15 cellular contexts compared by ENCODE assay signal in genomic region chr17:60744355-60744958, GRCh38.
A peak's percentile ranks its signal among the peaks of the same experiment; 100 is the strongest.
DNase-seq lines count a peak whose midpoint lies in the region; ATAC-seq and TF ChIP-seq lines count a peak whose summit lies in the region.
"Had no signal": no experiment of that assay in that cellular context is flagged by ENCODE, and none has a peak within 500 bp of the region (broad histone marks: within the 10 kb centered on the region; RNA-seq: fewer than 3 reads in every experiment).

No MANE protein-coding gene starts in this region.

- ATAC-seq in lower lobe of right lung: no peak
- no peak for ATAC-seq in thoracic aorta (ENCODE audit: insufficient number of reproducible peaks, low FRiP score, low read depth)
- ATAC-seq in HG02678 (IDR thresholded peaks at IDR 0.05; ENCODE audit: unreplicated experiment): no peak
- no peak for ATAC-seq in stimulated activated effector memory CD8-positive, alpha-beta T cell treated with anti-CD3 and anti-CD28 coated beads, Interleukin-12 subunit alpha, Interleukin-12 subunit beta, amount 100 ng/mL, for 72 hours
- ATAC-seq: naive thymus-derived CD4-positive, alpha-beta T cell had no signal

- H3K4me3 ChIP-seq in HUES6 (ENCODE audit: low read depth, low read length) (no peak overlapping the region), breast epithelium (peak overlapping the region in 2 of 3 donors; percentile 30 to 43), lower lobe of right lung (no peak overlapping the region), thoracic aorta (peak overlapping the region; percentile 66)

- TF ChIP-seq POLR2A in breast epithelium (IDR thresholded peaks at IDR 0.05): no peak

- H3K36me3 ChIP-seq in HUES6 (ENCODE audit: control insufficient read depth, insufficient read depth, low read length) (no peaks in the 10 kb centered on the region), breast epithelium (no peaks in the 10 kb centered on the region), lower lobe of right lung (no peaks in the 10 kb centered on the region), thoracic aorta (no peaks in the 10 kb centered on the region)

- TF ChIP-seq CTCF in breast epithelium (IDR thresholded peaks at IDR 0.05): no peak
- no peak for TF ChIP-seq CTCF in lower lobe of right lung (IDR thresholded peaks at IDR 0.05)
- TF ChIP-seq CTCF in thoracic aorta (IDR thresholded peaks at IDR 0.05): no peak

- no peak overlapping the region for H3K9ac ChIP-seq in HUES6 (ENCODE audit: low read length)

- peaks cover 23% of the 10 kb centered on the region for H3K4me1 ChIP-seq in HUES6 (ENCODE audit: control insufficient read depth, insufficient read depth, low read length)
- no peaks in the 10 kb centered on the region for H3K4me1 ChIP-seq in breast epithelium
- peaks cover 18% of the 10 kb centered on the region for H3K4me1 ChIP-seq in lower lobe of right lung
- peaks cover 3 to 17% of the 10 kb centered on the region in 2 donors for H3K4me1 ChIP-seq in thoracic aorta (ENCODE audit: control insufficient read depth in 1 of 2, low read depth in 2 of 2)

- no peak for DNase-seq in breast epithelium (ENCODE audit: low spot score in 2 of 2)
- no peak for DNase-seq in lower lobe of right lung
- DNase-seq in thoracic aorta (ENCODE audit: low spot score): no peak
- no peak for DNase-seq in kidney tubule cell (ENCODE audit: low spot score)
- DNase-seq in stimulated activated CD4-positive, alpha-beta T cell treated with anti-CD3 and anti-CD28 coated beads, Interleukin-2, amount 100 ng/mL, for 48 hours: no peak
- no peak for DNase-seq in stimulated activated effector memory CD8-positive, alpha-beta T cell treated with anti-CD3 and anti-CD28 coated beads, Interleukin-12 subunit alpha, Interleukin-12 subunit beta, amount 100 ng/mL, for 72 hours (ENCODE audit: low spot score in 2 of 2)
- DNase-seq: activated T-cell treated with anti-CD3 and anti-CD28 coated beads for 4 hours; aorta; CD4-positive, alpha-beta memory T cell; naive thymus-derived CD4-positive, alpha-beta T cell; NCI-H1105; NCI-H510A treated with DMSO at 0.1 percent for 48 hours; stimulated activated CD8-positive, alpha-beta memory T cell treated with anti-CD3 and anti-CD28 coated beads, Interleukin-4, amount 100 ng/mL, for 48 hours had no signal

- no peak overlapping the region for H3K4me3 Mint-ChIP-seq in stimulated activated effector memory CD8-positive, alpha-beta T cell treated with anti-CD3 and anti-CD28 coated beads, Interleukin-12 subunit alpha, Interleukin-12 subunit beta, amount 100 ng/mL, for 72 hours
- H3K4me3 Mint-ChIP-seq: CD4-positive, alpha-beta memory T cell; naive thymus-derived CD4-positive, alpha-beta T cell had no signal

- H3K27me3 ChIP-seq in HUES6 (ENCODE audit: control insufficient read depth, insufficient read depth, low read length) (no peaks in the 10 kb centered on the region), breast epithelium (no peaks in the 10 kb centered on the region), lower lobe of right lung (ENCODE audit: low read depth) (no peaks in the 10 kb centered on the region), thoracic aorta (replicated peaks; ENCODE audit: insufficient read depth) (no peaks in the 10 kb centered on the region)

- H3K27ac ChIP-seq in HUES6 (ENCODE audit: low read depth, low read length) (peak overlapping the region; percentile 68; the same call in 1 of the 2 replicates), breast epithelium (peak overlapping the region; percentile 82 to 86), lower lobe of right lung (peak overlapping the region; percentile 19), thoracic aorta (peak overlapping the region in 1 of 2 donors; percentile 78)

- H3K36me3 Mint-ChIP-seq in stimulated activated effector memory CD8-positive, alpha-beta T cell treated with anti-CD3 and anti-CD28 coated beads, Interleukin-12 subunit alpha, Interleukin-12 subunit beta, amount 100 ng/mL, for 72 hours: no peaks in the 10 kb centered on the region

- intact Hi-C loops in breast epithelium (cut with DNase I; ENCODE audit: low total_unique reads) (no loop called here), lower lobe of right lung (cut with DNase I) (no loop called here)

- H3K4me1 Mint-ChIP-seq in stimulated activated effector memory CD8-positive, alpha-beta T cell treated with anti-CD3 and anti-CD28 coated beads, Interleukin-12 subunit alpha, Interleukin-12 subunit beta, amount 100 ng/mL, for 72 hours: no peaks in the 10 kb centered on the region

- H3K27ac Mint-ChIP-seq in stimulated activated effector memory CD8-positive, alpha-beta T cell treated with anti-CD3 and anti-CD28 coated beads, Interleukin-12 subunit alpha, Interleukin-12 subunit beta, amount 100 ng/mL, for 72 hours: no peak overlapping the region
- H3K27ac Mint-ChIP-seq: CD4-positive, alpha-beta memory T cell; naive thymus-derived CD4-positive, alpha-beta T cell had no signal

- H3K9me3 Mint-ChIP-seq in stimulated activated effector memory CD8-positive, alpha-beta T cell treated with anti-CD3 and anti-CD28 coated beads, Interleukin-12 subunit alpha, Interleukin-12 subunit beta, amount 100 ng/mL, for 72 hours: no peaks in the 10 kb centered on the region
- H3K9me3 Mint-ChIP-seq: CD4-positive, alpha-beta memory T cell had no signal

- H3K9me3 ChIP-seq in HUES6 (ENCODE audit: control insufficient read depth, insufficient read depth, low read depth, low read length) (no peaks in the 10 kb centered on the region), breast epithelium (no peaks in the 10 kb centered on the region), lower lobe of right lung (no peaks in the 10 kb centered on the region), thoracic aorta (no peaks in the 10 kb centered on the region)

Comparison
In these comparisons a context has a peak if more than half of its experiments do, and no peak if none do; other contexts are left out.
1. H3K4me3 ChIP-seq: peak in breast epithelium (2 of 3) and thoracic aorta (single experiment); none in HUES6 (single experiment) and lower lobe of right lung (single experiment).